8 cellular contexts compared by ENCODE assay signal in the genomic region with DNA sequence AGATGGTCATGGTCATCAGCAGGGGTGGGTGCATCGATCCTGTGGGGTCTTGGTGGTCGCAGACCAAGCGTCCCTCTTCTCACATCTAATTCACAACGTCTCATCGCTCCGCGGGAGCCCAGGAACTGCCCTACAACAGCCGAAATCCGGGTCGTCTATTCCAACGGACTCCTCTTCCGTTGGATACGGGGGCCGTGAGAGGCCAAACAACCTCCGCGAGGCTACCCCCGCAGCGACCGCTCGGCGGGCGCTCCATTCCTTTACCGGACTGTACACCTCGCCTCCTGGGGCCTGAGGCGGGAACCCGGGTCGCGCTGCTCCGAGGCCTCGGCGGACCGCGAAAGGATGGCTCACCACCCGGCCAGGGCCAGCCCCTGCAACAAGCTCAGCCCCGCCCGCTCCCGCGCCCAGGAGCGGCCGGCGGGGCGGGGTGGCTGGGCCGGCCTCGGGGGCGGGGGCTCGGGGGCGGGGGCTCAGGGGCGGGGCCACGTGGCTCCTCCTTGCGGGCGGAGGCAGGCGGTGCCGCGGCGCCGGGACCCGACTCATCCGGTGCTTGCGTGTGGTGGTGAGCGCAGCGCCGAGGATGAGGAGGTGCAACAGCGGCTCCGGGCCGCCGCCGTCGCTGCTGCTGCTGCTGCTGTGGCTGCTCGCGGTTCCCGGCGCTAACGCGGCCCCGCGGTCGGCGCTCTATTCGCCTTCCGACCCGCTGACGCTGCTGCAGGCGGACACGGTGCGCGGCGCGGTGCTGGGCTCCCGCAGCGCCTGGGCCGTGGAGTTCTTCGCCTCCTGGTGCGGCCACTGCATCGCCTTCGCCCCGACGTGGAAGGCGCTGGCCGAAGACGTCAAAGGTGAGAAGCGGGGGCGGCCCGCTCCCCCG. TPM values are rescaled to one million over a fixed set of nuclear protein-coding genes. Genes with fewer than 3 reads are reported as not detected.
DNase-seq lines count a peak whose midpoint lies in the region; ATAC-seq, FAIRE-seq and TF ChIP-seq lines count a peak whose summit lies in the region.

A gene with protein sequence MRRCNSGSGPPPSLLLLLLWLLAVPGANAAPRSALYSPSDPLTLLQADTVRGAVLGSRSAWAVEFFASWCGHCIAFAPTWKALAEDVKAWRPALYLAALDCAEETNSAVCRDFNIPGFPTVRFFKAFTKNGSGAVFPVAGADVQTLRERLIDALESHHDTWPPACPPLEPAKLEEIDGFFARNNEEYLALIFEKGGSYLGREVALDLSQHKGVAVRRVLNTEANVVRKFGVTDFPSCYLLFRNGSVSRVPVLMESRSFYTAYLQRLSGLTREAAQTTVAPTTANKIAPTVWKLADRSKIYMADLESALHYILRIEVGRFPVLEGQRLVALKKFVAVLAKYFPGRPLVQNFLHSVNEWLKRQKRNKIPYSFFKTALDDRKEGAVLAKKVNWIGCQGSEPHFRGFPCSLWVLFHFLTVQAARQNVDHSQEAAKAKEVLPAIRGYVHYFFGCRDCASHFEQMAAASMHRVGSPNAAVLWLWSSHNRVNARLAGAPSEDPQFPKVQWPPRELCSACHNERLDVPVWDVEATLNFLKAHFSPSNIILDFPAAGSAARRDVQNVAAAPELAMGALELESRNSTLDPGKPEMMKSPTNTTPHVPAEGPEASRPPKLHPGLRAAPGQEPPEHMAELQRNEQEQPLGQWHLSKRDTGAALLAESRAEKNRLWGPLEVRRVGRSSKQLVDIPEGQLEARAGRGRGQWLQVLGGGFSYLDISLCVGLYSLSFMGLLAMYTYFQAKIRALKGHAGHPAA (plus strand): TSS at position 545 of the 877 bp plus-strand sequence. CDS start 39 bp downstream, at position 584.

- TF ChIP-seq CTCF in WTC11 (IDR thresholded peaks at IDR 0.05) (0 out of 2 replicates have a peak, but pooled peaks have one; percentile 19), bronchial epithelial cell (IDR thresholded peaks at IDR 0.05; ENCODE audit: insufficient read depth, low read length, severe bottlenecking) (peak; percentile 8)

- peaks cover 34% of the 10 kb centered on the region for H3K27me3 Mint-ChIP-seq in WTC11 (ENCODE audit: low read depth)

- peaks cover 28% of the 10 kb centered on the region for H3K4me1 Mint-ChIP-seq in WTC11

- ATAC-seq in GM18868 (IDR thresholded peaks at IDR 0.05; ENCODE audit: unreplicated experiment) = peak; percentile 90
- peak; percentile 90 for ATAC-seq in HG03103 (IDR thresholded peaks at IDR 0.05; ENCODE audit: low read depth, unreplicated experiment)
- peak; percentile 89 for ATAC-seq in WTC11

- peak within 1 kb of the TSS; percentile 90 for H3K4me3 Mint-ChIP-seq in WTC11

- H3K27ac Mint-ChIP-seq in WTC11 = peak within 1 kb of the TSS; percentile 58

- CTCF ChIA-PET in WTC11 (lab: Charles Lee) = interaction anchor here (0.6 to 4.9 kb wide), 6 partner anchors 13 to 340 kb away, joined by 3 to 69 read pairs (median 7); no protein-coding TSS in a partner anchor

- peaks cover 2% of the 10 kb centered on the region for H3K36me3 ChIP-seq in bronchial epithelial cell (ENCODE audit: control insufficient read depth, insufficient read depth, low read length)

- in situ Hi-C loops in ACHN (cut with HindIII; ENCODE audit: low pct_ligation_motif_present, low pct_unique_long_range_greater_than_20kb, low sequenced_read_pairs) = no loop called here

- no peaks in the 10 kb centered on the region for H3K27me3 ChIP-seq in bronchial epithelial cell (ENCODE audit: control insufficient read depth, insufficient read depth, low read length)

- FAIRE-seq in bronchial epithelial cell (lab: Jason Lieb, UNC) = no peak

- DNase-seq in ACHN = peak; percentile 89
- peak; percentile 76 for DNase-seq in NCI-H2171 treated with DMSO at 0.1 percent for 48 hours (lab: John Stamatoyannopoulos, UW)
- peak; percentile 84 for DNase-seq in WTC11 (ENCODE audit: low spot score)
- DNase-seq in bronchial epithelial cell (ENCODE audit: low read depth) = peak; percentile 63
- peak; percentile 99 for DNase-seq in iPS-NIHi7 (ENCODE audit: extremely low spot score)
- peak; percentile 44 for DNase-seq in smooth muscle cell of the brain vasculature (ENCODE audit: low read depth, low spot score)

- peak within 1 kb of the TSS; percentile 77 for H3K4me3 ChIP-seq in bronchial epithelial cell (ENCODE audit: low read depth, low read length)

- H3K9me3 Mint-ChIP-seq in WTC11 = no peaks in the 10 kb centered on the region

- H3K36me3 Mint-ChIP-seq in WTC11 = no peaks in the 10 kb centered on the region

- POLR2A ChIA-PET in WTC11 (lab: Charles Lee) = interaction anchor here (0.7 to 1.6 kb wide), 8 partner anchors 9 to 738 kb away, joined by 3 to 6 read pairs (median 4); a partner anchor contains a TSS

TF ChIP-seq in WTC11, 78 proteins besides CTCF, POLR2A, EP300 and RAD21 (continues in another document):
- TF ChIP-seq SMAD3 (CRISPR knock-in tag; IDR thresholded peaks at IDR 0.05; ENCODE audit: borderline replicate concordance) = 0 out of 2 replicates have a peak, but pooled peaks have one; percentile 51
- TF ChIP-seq, protein P1, sequence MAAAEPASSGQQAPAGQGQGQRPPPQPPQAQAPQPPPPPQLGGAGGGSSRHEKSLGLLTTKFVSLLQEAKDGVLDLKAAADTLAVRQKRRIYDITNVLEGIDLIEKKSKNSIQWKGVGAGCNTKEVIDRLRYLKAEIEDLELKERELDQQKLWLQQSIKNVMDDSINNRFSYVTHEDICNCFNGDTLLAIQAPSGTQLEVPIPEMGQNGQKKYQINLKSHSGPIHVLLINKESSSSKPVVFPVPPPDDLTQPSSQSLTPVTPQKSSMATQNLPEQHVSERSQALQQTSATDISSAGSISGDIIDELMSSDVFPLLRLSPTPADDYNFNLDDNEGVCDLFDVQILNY (CRISPR knock-in tag; IDR thresholded peaks at IDR 0.05) = peak; percentile 72; the same call in 1 of the 2 replicates
- TF ChIP-seq FOXK1 (CRISPR knock-in tag; IDR thresholded peaks at IDR 0.05) = peak; percentile 64; the same call in 1 of the 2 replicates
- TF ChIP-seq, protein P2, sequence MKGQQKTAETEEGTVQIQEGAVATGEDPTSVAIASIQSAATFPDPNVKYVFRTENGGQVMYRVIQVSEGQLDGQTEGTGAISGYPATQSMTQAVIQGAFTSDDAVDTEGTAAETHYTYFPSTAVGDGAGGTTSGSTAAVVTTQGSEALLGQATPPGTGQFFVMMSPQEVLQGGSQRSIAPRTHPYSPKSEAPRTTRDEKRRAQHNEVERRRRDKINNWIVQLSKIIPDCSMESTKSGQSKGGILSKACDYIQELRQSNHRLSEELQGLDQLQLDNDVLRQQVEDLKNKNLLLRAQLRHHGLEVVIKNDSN (CRISPR knock-in tag; IDR thresholded peaks at IDR 0.05) = peak; percentile 51; the same call in 1 of the 2 replicates
- TF ChIP-seq, protein P3, sequence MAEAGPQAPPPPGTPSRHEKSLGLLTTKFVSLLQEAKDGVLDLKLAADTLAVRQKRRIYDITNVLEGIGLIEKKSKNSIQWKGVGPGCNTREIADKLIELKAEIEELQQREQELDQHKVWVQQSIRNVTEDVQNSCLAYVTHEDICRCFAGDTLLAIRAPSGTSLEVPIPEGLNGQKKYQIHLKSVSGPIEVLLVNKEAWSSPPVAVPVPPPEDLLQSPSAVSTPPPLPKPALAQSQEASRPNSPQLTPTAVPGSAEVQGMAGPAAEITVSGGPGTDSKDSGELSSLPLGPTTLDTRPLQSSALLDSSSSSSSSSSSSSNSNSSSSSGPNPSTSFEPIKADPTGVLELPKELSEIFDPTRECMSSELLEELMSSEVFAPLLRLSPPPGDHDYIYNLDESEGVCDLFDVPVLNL (CRISPR knock-in tag; IDR thresholded peaks at IDR 0.05; ENCODE audit: borderline replicate concordance, low read depth) = 0 out of 2 replicates have a peak, but pooled peaks have one; percentile 38
- TF ChIP-seq ZNF263 (CRISPR knock-in tag; IDR thresholded peaks at IDR 0.05; ENCODE audit: low read depth) = no peak
- TF ChIP-seq, protein P4, sequence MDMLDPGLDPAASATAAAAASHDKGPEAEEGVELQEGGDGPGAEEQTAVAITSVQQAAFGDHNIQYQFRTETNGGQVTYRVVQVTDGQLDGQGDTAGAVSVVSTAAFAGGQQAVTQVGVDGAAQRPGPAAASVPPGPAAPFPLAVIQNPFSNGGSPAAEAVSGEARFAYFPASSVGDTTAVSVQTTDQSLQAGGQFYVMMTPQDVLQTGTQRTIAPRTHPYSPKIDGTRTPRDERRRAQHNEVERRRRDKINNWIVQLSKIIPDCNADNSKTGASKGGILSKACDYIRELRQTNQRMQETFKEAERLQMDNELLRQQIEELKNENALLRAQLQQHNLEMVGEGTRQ (CRISPR knock-in tag; IDR thresholded peaks at IDR 0.05) = peak; percentile 71
- TF ChIP-seq KAT7 (CRISPR knock-in tag; IDR thresholded peaks at IDR 0.05; ENCODE audit: borderline replicate concordance) = no peak
- peak; percentile 60; the same call in 1 of the 2 replicates for TF ChIP-seq ETV6 (CRISPR knock-in tag; IDR thresholded peaks at IDR 0.05)
- TF ChIP-seq MXD4 (CRISPR knock-in tag; IDR thresholded peaks at IDR 0.05; ENCODE audit: borderline replicate concordance) = no peak
- TF ChIP-seq TEAD1 (CRISPR knock-in tag; IDR thresholded peaks at IDR 0.05) = 0 out of 2 replicates have a peak, but pooled peaks have one; percentile 11
- TF ChIP-seq NFYB (CRISPR knock-in tag; conservative IDR thresholded peaks at IDR 0.05; ENCODE audit: low read depth) = 0 out of 2 replicates have a peak, but pooled peaks have one; percentile 16
- peak; percentile 20; the same call in 1 of the 2 replicates for TF ChIP-seq CREM (CRISPR knock-in tag; IDR thresholded peaks at IDR 0.05)
- TF ChIP-seq ATF1 (CRISPR knock-in tag; IDR thresholded peaks at IDR 0.05) = 0 out of 2 replicates have a peak, but pooled peaks have one; percentile 56
- no peak for TF ChIP-seq HMGA2 (CRISPR knock-in tag; IDR thresholded peaks at IDR 0.05)
- 0 out of 2 replicates have a peak, but pooled peaks have one; percentile 67 for TF ChIP-seq FOXP1 (CRISPR knock-in tag; IDR thresholded peaks at IDR 0.05; ENCODE audit: borderline replicate concordance)
- peak; percentile 18; the same call in 1 of the 2 replicates for TF ChIP-seq MYBL2 (CRISPR knock-in tag; IDR thresholded peaks at IDR 0.05)
- TF ChIP-seq SP1 (CRISPR knock-in tag; conservative IDR thresholded peaks at IDR 0.05) = peak; percentile 60
- TF ChIP-seq, protein P5, sequence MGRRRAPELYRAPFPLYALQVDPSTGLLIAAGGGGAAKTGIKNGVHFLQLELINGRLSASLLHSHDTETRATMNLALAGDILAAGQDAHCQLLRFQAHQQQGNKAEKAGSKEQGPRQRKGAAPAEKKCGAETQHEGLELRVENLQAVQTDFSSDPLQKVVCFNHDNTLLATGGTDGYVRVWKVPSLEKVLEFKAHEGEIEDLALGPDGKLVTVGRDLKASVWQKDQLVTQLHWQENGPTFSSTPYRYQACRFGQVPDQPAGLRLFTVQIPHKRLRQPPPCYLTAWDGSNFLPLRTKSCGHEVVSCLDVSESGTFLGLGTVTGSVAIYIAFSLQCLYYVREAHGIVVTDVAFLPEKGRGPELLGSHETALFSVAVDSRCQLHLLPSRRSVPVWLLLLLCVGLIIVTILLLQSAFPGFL (CRISPR knock-in tag; IDR thresholded peaks at IDR 0.05; ENCODE audit: borderline replicate concordance) = no peak

RNA-seq across cellular contexts. Expression of the gene that starts here (rescaled TPM):
- total RNA-seq in WTC11 (2021) = 135 to 147 TPM (median 136 TPM) in 3 replicates
- 134 and 196 TPM in 2 replicates for total RNA-seq in bronchial epithelial cell

Comparison
In these comparisons a context has a peak if more than half of its experiments do, and no peak if none do; other contexts are left out.
1. Peak in every context shown above with its lines: DNase-seq, ATAC-seq and H3K4me3 ChIP-seq.
2. DNase-seq: peak in every context shown above with its lines; median percentile 99 in iPS-NIHi7; 89 in ACHN; 84 in WTC11; 76 in NCI-H2171 treated with DMSO at 0.1 percent for 48 hours; 63 in bronchial epithelial cell; 44 in smooth muscle cell of the brain vasculature.